24 cellular contexts compared by ENCODE assay signal in genomic region chr10:70564113-70564725, GRCh38. TPM values are rescaled to one million over a fixed set of nuclear protein-coding genes. Genes with fewer than 3 reads are reported as not detected.
DNase-seq lines count a peak whose midpoint lies in the region; FAIRE-seq and TF ChIP-seq lines count a peak whose summit lies in the region.
"Had no signal": no experiment of that assay in that cellular context is flagged by ENCODE, and none has a peak within 500 bp of the region (broad histone marks: within the 10 kb centered on the region; RNA-seq: fewer than 3 reads in every experiment).

No MANE protein-coding gene starts in this region.

- intact Hi-C loops in kidney (cut with DNase I) (loop anchor here (10.0 kb wide), 1 partner anchor 311 kb away; no protein-coding TSS in a partner anchor), sigmoid colon (cut with DNase I) (no loop called here)

- peaks cover 50% of the 10 kb centered on the region for H3K36me3 ChIP-seq in BLaER1
- H3K36me3 ChIP-seq in HEK293 (ENCODE audit: control insufficient read depth in 2 of 2, insufficient read depth in 1 of 2, low read length in 2 of 2) = peaks cover 0 to 14% of the 10 kb centered on the region in 2 experiments; a peak in 1 of 3 replicates
- H3K36me3 ChIP-seq in kidney (ENCODE audit: control insufficient read depth in 1 of 2, insufficient read depth in 2 of 2, low read length in 2 of 2) = no peaks in the 10 kb centered on the region
- H3K36me3 ChIP-seq in sigmoid colon = peaks cover 0 to 51% (median 0%) of the 10 kb centered on the region in 4 donors
- H3K36me3 ChIP-seq: SJCRH30 had no signal

- H3K4me3 ChIP-seq in BLaER1 = no peak overlapping the region
- H3K4me3 ChIP-seq in HEK293 (ENCODE audit: low read depth, low read length) = no peak overlapping the region
- no peak overlapping the region for H3K4me3 ChIP-seq in kidney (ENCODE audit: low read length in 2 of 2)
- no peak overlapping the region for H3K4me3 ChIP-seq in sigmoid colon
- H3K4me3 ChIP-seq: GM23338, Peyer's patch, SJCRH30 had no signal

- H3K4me1 ChIP-seq in BLaER1 = peaks cover 84% of the 10 kb centered on the region
- no peaks in the 10 kb centered on the region; the same call in 1 of the 2 replicates for H3K4me1 ChIP-seq in HEK293 (ENCODE audit: control insufficient read depth, insufficient read depth, low read length)
- H3K4me1 ChIP-seq in kidney (ENCODE audit: control insufficient read depth in 1 of 2, insufficient read depth in 1 of 2, low read depth in 1 of 2, low read length in 2 of 2) = no peaks in the 10 kb centered on the region
- H3K4me1 ChIP-seq in sigmoid colon = peaks cover 0 to 8% (median 4%) of the 10 kb centered on the region in 4 donors

- H3K4me2 ChIP-seq in BLaER1 = peak overlapping the region; percentile 87
- H3K4me2 ChIP-seq: GM23338 had no signal

- H3K27ac ChIP-seq in BLaER1 = peak overlapping the region; percentile 81
- no peak overlapping the region for H3K27ac ChIP-seq in HEK293 (ENCODE audit: extremely low read depth, low read depth, low read length)
- H3K27ac ChIP-seq in kidney (ENCODE audit: low read depth in 2 of 2, low read length in 2 of 2) = no peak overlapping the region
- no peak overlapping the region for H3K27ac ChIP-seq in sigmoid colon
- H3K27ac ChIP-seq: Peyer's patch, SJCRH30 had no signal

- H3K9ac ChIP-seq in BLaER1 = 0 out of 2 replicates have a peak overlapping the region, but pooled peaks have one; percentile 69
- no peak overlapping the region for H3K9ac ChIP-seq in kidney (ENCODE audit: low read length in 2 of 2)

- POLR2A ChIA-PET in HEK293 (lab: Yijun Ruan, JAX) = no interaction called here

- TF ChIP-seq EP300 in sigmoid colon (IDR thresholded peaks at IDR 0.05) = no peak

- TF ChIP-seq POLR2A in sigmoid colon (IDR thresholded peaks at IDR 0.05) = no peak

- CTCF ChIA-PET in HEK293 (lab: Yijun Ruan, JAX) = no interaction called here

- in situ Hi-C loops in GM13976 (cut with MboI; ENCODE audit: low sequenced_read_pairs, unreplicated experiment) = no loop called here

- no peaks in the 10 kb centered on the region for H3K27me3 ChIP-seq in BLaER1
- H3K27me3 ChIP-seq in sigmoid colon = no peaks in the 10 kb centered on the region
- H3K27me3 ChIP-seq: Peyer's patch, SJCRH30 had no signal

- DNase-seq in kidney (peak; percentile 68), sigmoid colon (peak; percentile 61), GM13976 (ENCODE audit: low spot score) (no peak), hippocampal formation (lab: John Stamatoyannopoulos, UW) (no peak)
- DNase-seq in activated CD8-positive, alpha-beta memory T cell treated with anti-CD3 and anti-CD28 coated beads, Interleukin-2, amount 50 U/mL, for 48 hours = no peak
- DNase-seq: C1 segment of cervical spinal cord; CD8-positive, alpha-beta T cell; HCEC 1CT; NCI-H1105 treated with DMSO at 0.1 percent for 48 hours; NCI-H1694; NCI-H2081; NCI-H2171; NCI-H345; NCI-H524; NCI-H774; NK-92 treated with Interleukin-12 subunit alpha and Interleukin-12 subunit beta, amount 100 ng/mL, for 24 hours; Peyer's patch; SJCRH30 had no signal

- WGBS in sigmoid colon, 2 donors = 95 to 97% methylated on average over 21 of the region's 21 CpGs

- FAIRE-seq in kidney (lab: Jason Lieb, UNC) = no peak
- FAIRE-seq: GM12892 had no signal

- H4K20me1 ChIP-seq in BLaER1 = peaks cover 41% of the 10 kb centered on the region; the same call in 1 of the 2 replicates

- no peaks in the 10 kb centered on the region for H3K9me3 ChIP-seq in BLaER1
- no peaks in the 10 kb centered on the region for H3K9me3 ChIP-seq in HEK293 (ENCODE audit: control insufficient read depth, insufficient read depth, low read depth, low read length)
- H3K9me3 ChIP-seq in kidney (ENCODE audit: control insufficient read depth in 1 of 2, low read length in 2 of 2) = no peaks in the 10 kb centered on the region
- no peaks in the 10 kb centered on the region for H3K9me3 ChIP-seq in sigmoid colon
- H3K9me3 ChIP-seq: Peyer's patch, SJCRH30 had no signal

- TF ChIP-seq CTCF in HEK293 (tag by site-specific recombination; IDR thresholded peaks at IDR 0.05) = no peak
- TF ChIP-seq CTCF in kidney (IDR thresholded peaks at IDR 0.05; ENCODE audit: borderline replicate concordance, extremely low read depth, insufficient read depth) = no peak
- TF ChIP-seq CTCF in sigmoid colon (IDR thresholded peaks at IDR 0.05) = no peak
- no peak for TF ChIP-seq CTCF in GM13976 (IDR thresholded peaks at IDR 0.05; ENCODE audit: borderline replicate concordance, control extremely low read depth, extremely low read depth, insufficient read depth, missing control alignments)

TF ChIP-seq in HEK293, 187 proteins besides CTCF, POLR2A, EP300 and RAD21:
- TF ChIP-seq ZNF560 (tag by site-specific recombination; IDR thresholded peaks at IDR 0.05; ENCODE audit: borderline replicate concordance) = no peak
- TF ChIP-seq, protein P1, sequence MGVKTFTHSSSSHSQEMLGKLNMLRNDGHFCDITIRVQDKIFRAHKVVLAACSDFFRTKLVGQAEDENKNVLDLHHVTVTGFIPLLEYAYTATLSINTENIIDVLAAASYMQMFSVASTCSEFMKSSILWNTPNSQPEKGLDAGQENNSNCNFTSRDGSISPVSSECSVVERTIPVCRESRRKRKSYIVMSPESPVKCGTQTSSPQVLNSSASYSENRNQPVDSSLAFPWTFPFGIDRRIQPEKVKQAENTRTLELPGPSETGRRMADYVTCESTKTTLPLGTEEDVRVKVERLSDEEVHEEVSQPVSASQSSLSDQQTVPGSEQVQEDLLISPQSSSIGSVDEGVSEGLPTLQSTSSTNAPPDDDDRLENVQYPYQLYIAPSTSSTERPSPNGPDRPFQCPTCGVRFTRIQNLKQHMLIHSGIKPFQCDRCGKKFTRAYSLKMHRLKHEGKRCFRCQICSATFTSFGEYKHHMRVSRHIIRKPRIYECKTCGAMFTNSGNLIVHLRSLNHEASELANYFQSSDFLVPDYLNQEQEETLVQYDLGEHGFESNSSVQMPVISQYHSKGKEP (tag by site-specific recombination; IDR thresholded peaks at IDR 0.05) = peak; percentile 61

RNA-seq across cellular contexts. Expression of gene PRF1, which starts 38.3 kb away (rescaled TPM):
- total RNA-seq in kidney (8.8 TPM), sigmoid colon (1 to 10 TPM in 2 of 4 donors, under 1 TPM in 2; 0.16 to 2.8 (median 1.0) TPM)
- polyA plus RNA-seq in kidney (ENCODE audit: insufficient read depth, low read depth, low replicate concordance) (1.4 TPM), sigmoid colon (1 to 10 TPM in 2 of 3 donors, not detected in 1; 1.6 to 5.0 TPM)
- total RNA-seq: G401, GM23338, M059J, SJCRH30 had no signal

Comparison
In these comparisons a context has a peak if more than half of its experiments do, and no peak if none do; other contexts are left out.
1. DNase-seq: peak in kidney (single experiment) and sigmoid colon (single experiment); none in GM13976 (single experiment), activated CD8-positive, alpha-beta memory T cell treated with anti-CD3 and anti-CD28 coated beads, Interleukin-2, amount 50 U/mL, for 48 hours (single experiment) and hippocampal formation (0 of 2).